In genomic region chr16:14121135-14121534, GRCh38 we compare ENCODE assay signal across 12 cellular contexts.
"Had no signal": no experiment of that assay in that cellular context is flagged by ENCODE, and none has a peak within 500 bp of the region (broad histone marks: within the 10 kb centered on the region; RNA-seq: fewer than 3 reads in every experiment).

No MANE protein-coding gene starts in this region.

- FAIRE-seq: urothelium cell line had no signal

- H3K27me3 Mint-ChIP-seq: activated CD4-positive, alpha-beta memory T cell treated with anti-CD3 and anti-CD28 coated beads, Interleukin-2, amount 10 ng/mL, durations not matched to agents 7 days and 5 days; activated naive CD8-positive, alpha-beta T cell treated with anti-CD3 and anti-CD28 coated beads, Interleukin-2, amount 10 ng/mL, durations not matched to agents 7 days and 5 days; dendritic cell treated with granulocyte-macrophage colony-stimulating factor and Interleukin-4, amounts not matched to agents 40 ng/mL and 50 ng/mL, for 4 days; naive thymus-derived CD4-positive, alpha-beta T cell had no signal

- H3K9me3 Mint-ChIP-seq: activated CD4-positive, alpha-beta memory T cell treated with anti-CD3 and anti-CD28 coated beads, Interleukin-2, amount 10 ng/mL, durations not matched to agents 7 days and 5 days; activated naive CD8-positive, alpha-beta T cell treated with anti-CD3 and anti-CD28 coated beads, Interleukin-2, amount 10 ng/mL, durations not matched to agents 7 days and 5 days; immature natural killer cell had no signal

- H3K4me3 ChIP-seq: thyroid gland had no signal

- H3K27ac ChIP-seq: neutrophil, thyroid gland had no signal

- H3K9me3 ChIP-seq: neutrophil, thyroid gland had no signal

- H3K27ac Mint-ChIP-seq: activated CD4-positive, alpha-beta memory T cell treated with anti-CD3 and anti-CD28 coated beads, Interleukin-2, amount 10 ng/mL, durations not matched to agents 7 days and 5 days; activated naive CD8-positive, alpha-beta T cell treated with anti-CD3 and anti-CD28 coated beads, Interleukin-2, amount 10 ng/mL, durations not matched to agents 7 days and 5 days; dendritic cell treated with granulocyte-macrophage colony-stimulating factor and Interleukin-4, amounts not matched to agents 40 ng/mL and 50 ng/mL, for 4 days had no signal

- H3K4me3 Mint-ChIP-seq: activated CD4-positive, alpha-beta memory T cell treated with anti-CD3 and anti-CD28 coated beads, Interleukin-2, amount 10 ng/mL, durations not matched to agents 7 days and 5 days; activated naive CD8-positive, alpha-beta T cell treated with anti-CD3 and anti-CD28 coated beads, Interleukin-2, amount 10 ng/mL, durations not matched to agents 7 days and 5 days; dendritic cell treated with granulocyte-macrophage colony-stimulating factor and Interleukin-4, amounts not matched to agents 40 ng/mL and 50 ng/mL, for 4 days; immature natural killer cell had no signal

- DNase-seq: activated CD4-positive, alpha-beta memory T cell treated with anti-CD3 and anti-CD28 coated beads, Interleukin-2, amount 10 ng/mL, durations not matched to agents 7 days and 5 days; activated naive CD8-positive, alpha-beta T cell treated with anti-CD3 and anti-CD28 coated beads, Interleukin-2, amount 10 ng/mL, durations not matched to agents 7 days and 5 days; cerebellar nuclear complex; immature natural killer cell; naive thymus-derived CD4-positive, alpha-beta T cell; retina; stimulated activated CD4-positive, alpha-beta T cell treated with anti-CD3 and anti-CD28 coated beads, Interleukin-15, amount 100 ng/mL, for 24 hours; stimulated activated CD4-positive, alpha-beta T cell treated with anti-CD3 and anti-CD28 coated beads, Interleukin-4, amount 100 ng/mL, for 24 hours; thyroid gland had no signal

- H3K36me3 ChIP-seq: neutrophil, thyroid gland had no signal

- H3K27me3 ChIP-seq: neutrophil, thyroid gland had no signal

- H3K4me1 Mint-ChIP-seq: activated CD4-positive, alpha-beta memory T cell treated with anti-CD3 and anti-CD28 coated beads, Interleukin-2, amount 10 ng/mL, durations not matched to agents 7 days and 5 days; activated naive CD8-positive, alpha-beta T cell treated with anti-CD3 and anti-CD28 coated beads, Interleukin-2, amount 10 ng/mL, durations not matched to agents 7 days and 5 days; immature natural killer cell had no signal

- ATAC-seq: naive thymus-derived CD4-positive, alpha-beta T cell had no signal
